14 cellular contexts compared by ENCODE assay signal in genomic region chrY:12552471-12553283, GRCh38.
DNase-seq lines count a peak whose midpoint lies in the region; ATAC-seq and TF ChIP-seq lines count a peak whose summit lies in the region.
"Had no signal": no experiment of that assay in that cellular context is flagged by ENCODE, and none has a peak within 500 bp of the region (broad histone marks: within the 10 kb centered on the region; RNA-seq: fewer than 3 reads in every experiment).

No MANE protein-coding gene starts in this region.

- no peak for DNase-seq in CD4-positive, alpha-beta T cell
- DNase-seq in HFF-Myc (ENCODE audit: extremely low read depth, low read depth) (peak; percentile 92), foreskin melanocyte (peak; percentile 64), H7 (no peak), NCI-H774 (lab: John Stamatoyannopoulos, UW) (no peak), erythroblast (lab: John Stamatoyannopoulos, UW) (no peak)
- DNase-seq in activated CD4-positive, alpha-beta memory T cell treated with anti-CD3 and anti-CD28 coated beads, Interleukin-2, amount 10 ng/mL, durations not matched to agents 7 days and 5 days: no peak
- no peak for DNase-seq in activated effector memory CD4-positive, alpha-beta T cell treated with Interleukin-2 at 50 U/mL for 16 hours
- DNase-seq: heart right ventricle, MV-4-11, NCI-H510A, nucleus accumbens, SHP77 had no signal

- POLR2A ChIA-PET in CD4-positive, alpha-beta T cell (lab: Charles Lee): interaction anchor here (1.1 kb wide), 1 partner anchor 41 kb away, joined by 4 read pairs; no protein-coding TSS in a partner anchor
- POLR2A ChIA-PET in activated CD4-positive, alpha-beta memory T cell treated with anti-CD3 and anti-CD28 coated beads, Interleukin-2, amount 10 ng/mL, durations not matched to agents 7 days and 5 days (lab: Charles Lee): no interaction called here

- no peaks in the 10 kb centered on the region for H3K36me3 Mint-ChIP-seq in CD4-positive, alpha-beta T cell (ENCODE audit: low read depth)
- H3K36me3 Mint-ChIP-seq in activated CD4-positive, alpha-beta memory T cell treated with anti-CD3 and anti-CD28 coated beads, Interleukin-2, amount 10 ng/mL, durations not matched to agents 7 days and 5 days (ENCODE audit: low read depth): no peaks in the 10 kb centered on the region
- H3K36me3 Mint-ChIP-seq: stimulated activated memory B cell treated with anti-CD40 and anti-IgM and Interleukin-4, amounts not matched to agents 10 μg/mL and 1 μg/mL and 100 μg/mL, for 72 hours had no signal

- CTCF ChIA-PET in CD4-positive, alpha-beta T cell (lab: Charles Lee): no interaction called here
- CTCF ChIA-PET in activated CD4-positive, alpha-beta memory T cell treated with anti-CD3 and anti-CD28 coated beads, Interleukin-2, amount 10 ng/mL, durations not matched to agents 7 days and 5 days (lab: Charles Lee): no interaction called here

- H3K4me3 ChIP-seq in HFF-Myc (replicated peaks; ENCODE audit: low read depth, low read length) (no peak overlapping the region), H7 (ENCODE audit: insufficient read depth, low read depth, low read length) (no peak overlapping the region)
- H3K4me3 ChIP-seq: heart right ventricle had no signal

- peaks cover 32% of the 10 kb centered on the region for H3K4me1 Mint-ChIP-seq in CD4-positive, alpha-beta T cell (ENCODE audit: low read depth)
- peaks cover 16% of the 10 kb centered on the region for H3K4me1 Mint-ChIP-seq in activated CD4-positive, alpha-beta memory T cell treated with anti-CD3 and anti-CD28 coated beads, Interleukin-2, amount 10 ng/mL, durations not matched to agents 7 days and 5 days
- H3K4me1 Mint-ChIP-seq: stimulated activated memory B cell treated with anti-CD40 and anti-IgM and Interleukin-4, amounts not matched to agents 10 μg/mL and 1 μg/mL and 100 μg/mL, for 72 hours had no signal

- H3K27ac ChIP-seq in CD4-positive, alpha-beta T cell (ENCODE audit: low read depth, low read length): no peak overlapping the region
- H3K27ac ChIP-seq: heart right ventricle had no signal

- TF ChIP-seq CTCF in CD4-positive, alpha-beta T cell (IDR thresholded peaks at IDR 0.05): no peak
- no peak for TF ChIP-seq CTCF in HFF-Myc (IDR thresholded peaks at IDR 0.05; ENCODE audit: low read depth, low read length, missing control alignments)

- H3K9me3 ChIP-seq in CD4-positive, alpha-beta T cell (ENCODE audit: control insufficient read depth, low read length): no peaks in the 10 kb centered on the region
- H3K9me3 ChIP-seq: heart right ventricle had no signal

- H3K27me3 ChIP-seq in CD4-positive, alpha-beta T cell (ENCODE audit: control insufficient read depth, insufficient read depth, low read length): no peaks in the 10 kb centered on the region
- no peaks in the 10 kb centered on the region for H3K27me3 ChIP-seq in H7 (ENCODE audit: control insufficient read depth, insufficient read depth, low read length)
- H3K27me3 ChIP-seq: heart right ventricle had no signal

- no peaks in the 10 kb centered on the region for H3K9me3 Mint-ChIP-seq in CD4-positive, alpha-beta T cell
- no peaks in the 10 kb centered on the region for H3K9me3 Mint-ChIP-seq in activated CD4-positive, alpha-beta memory T cell treated with anti-CD3 and anti-CD28 coated beads, Interleukin-2, amount 10 ng/mL, durations not matched to agents 7 days and 5 days

- no peak for TF ChIP-seq POLR2A in erythroblast (IDR thresholded peaks at IDR 0.05; ENCODE audit: low read length)

- no peak for ATAC-seq in CD4-positive, alpha-beta T cell (ENCODE audit: poor library complexity)
- ATAC-seq: stimulated activated memory B cell treated with anti-CD40 and anti-IgM and Interleukin-4, amounts not matched to agents 10 μg/mL and 1 μg/mL and 100 μg/mL, for 72 hours had no signal

- intact Hi-C loops in CD4-positive, alpha-beta T cell (cut with DNase I, micrococcal nuclease): no loop called here

- peak overlapping the region; percentile 66 for H3K27ac Mint-ChIP-seq in CD4-positive, alpha-beta T cell
- H3K27ac Mint-ChIP-seq in activated CD4-positive, alpha-beta memory T cell treated with anti-CD3 and anti-CD28 coated beads, Interleukin-2, amount 10 ng/mL, durations not matched to agents 7 days and 5 days: peak overlapping the region; percentile 23
- H3K27ac Mint-ChIP-seq: stimulated activated memory B cell treated with anti-CD40 and anti-IgM and Interleukin-4, amounts not matched to agents 10 μg/mL and 1 μg/mL and 100 μg/mL, for 72 hours had no signal

- H3K27me3 Mint-ChIP-seq in CD4-positive, alpha-beta T cell: no peaks in the 10 kb centered on the region
- no peaks in the 10 kb centered on the region for H3K27me3 Mint-ChIP-seq in activated CD4-positive, alpha-beta memory T cell treated with anti-CD3 and anti-CD28 coated beads, Interleukin-2, amount 10 ng/mL, durations not matched to agents 7 days and 5 days
- H3K27me3 Mint-ChIP-seq: stimulated activated memory B cell treated with anti-CD40 and anti-IgM and Interleukin-4, amounts not matched to agents 10 μg/mL and 1 μg/mL and 100 μg/mL, for 72 hours had no signal

- peak overlapping the region; percentile 30 for H3K4me3 Mint-ChIP-seq in CD4-positive, alpha-beta T cell
- no peak overlapping the region for H3K4me3 Mint-ChIP-seq in activated CD4-positive, alpha-beta memory T cell treated with anti-CD3 and anti-CD28 coated beads, Interleukin-2, amount 10 ng/mL, durations not matched to agents 7 days and 5 days
- H3K4me3 Mint-ChIP-seq: stimulated activated memory B cell treated with anti-CD40 and anti-IgM and Interleukin-4, amounts not matched to agents 10 μg/mL and 1 μg/mL and 100 μg/mL, for 72 hours had no signal

- H3K36me3 ChIP-seq in H7 (replicated peaks; ENCODE audit: control insufficient read depth, insufficient read depth, low read length): no peaks in the 10 kb centered on the region
- H3K36me3 ChIP-seq: heart right ventricle had no signal

Comparison
In these comparisons a context has a peak if more than half of its experiments do, and no peak if none do; other contexts are left out.
1. DNase-seq: peak in HFF-Myc (single experiment) and foreskin melanocyte (single experiment); none in CD4-positive, alpha-beta T cell (0 of 10), activated CD4-positive, alpha-beta memory T cell treated with anti-CD3 and anti-CD28 coated beads, Interleukin-2, amount 10 ng/mL, durations not matched to agents 7 days and 5 days (single experiment), H7 (single experiment), activated effector memory CD4-positive, alpha-beta T cell treated with Interleukin-2 at 50 U/mL for 16 hours (single experiment), NCI-H774 (single experiment) and erythroblast (0 of 2).